Comparison of ENCODE assay signal across 19 cellular contexts in genomic region chr10:79232864-79233263, GRCh38.
"Had no signal": no experiment of that assay in that cellular context is flagged by ENCODE, and none has a peak within 500 bp of the region (broad histone marks: within the 10 kb centered on the region; RNA-seq: fewer than 3 reads in every experiment).

No MANE protein-coding gene starts in this region.

- H3K4me1 ChIP-seq: SJCRH30 had no signal

- H3K27ac ChIP-seq: HL-60, SJCRH30 had no signal

- H3K4me3 ChIP-seq: SJCRH30 had no signal

- DNase-seq: KBM-7, MV-4-11, NCI-H1048, NCI-H1105, NCI-H1417, NCI-H1436 treated with DMSO at 0.1 percent for 48 hours, NCI-H1694, NCI-H187 treated with DMSO at 0.1 percent for 48 hours, NCI-H2029 treated with DMSO at 0.1 percent for 48 hours, NCI-H2171 treated with DMSO at 0.1 percent for 48 hours, NCI-H345, NCI-H446 treated with DMSO at 0.1 percent for 48 hours, NCI-H510A treated with DMSO at 0.1 percent for 48 hours, NCI-H526, NCI-H748 treated with DMSO at 0.1 percent for 48 hours, PC-3, SHP77 treated with DMSO at 0.1 percent for 48 hours, SJCRH30 had no signal

- H3K27me3 ChIP-seq: SJCRH30 had no signal

- H3K9me3 ChIP-seq: SJCRH30 had no signal
